20 cellular contexts compared by ENCODE assay signal in the genomic region with DNA sequence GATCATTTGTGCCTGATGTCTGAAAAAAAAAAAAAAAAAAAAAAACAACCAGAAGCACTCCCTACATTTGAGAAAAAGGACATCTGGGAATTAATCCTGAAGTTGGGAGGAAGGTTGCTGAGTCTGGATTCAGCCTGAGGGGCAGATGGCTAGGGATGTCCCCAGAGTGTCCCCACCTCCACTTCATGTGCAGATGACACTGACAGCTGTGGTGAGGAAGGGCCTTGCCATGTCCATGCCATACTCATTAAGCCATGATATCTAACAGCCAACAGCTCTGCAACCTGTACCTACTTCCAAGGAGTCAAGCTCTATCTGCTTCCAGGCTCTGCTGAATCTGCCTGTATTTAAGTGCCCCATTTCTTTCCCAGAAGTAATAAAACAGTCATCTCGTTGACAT.
"Had no signal": no experiment of that assay in that cellular context is flagged by ENCODE, and none has a peak within 500 bp of the region (broad histone marks: within the 10 kb centered on the region; RNA-seq: fewer than 3 reads in every experiment).

No MANE protein-coding gene starts in this region.

- H3K27ac ChIP-seq: VCaP had no signal

- H3K27me3 ChIP-seq: MG63 had no signal

- H3K4me3 ChIP-seq: MG63 had no signal

- DNase-seq: activated CD4-positive, alpha-beta memory T cell treated with anti-CD3 and anti-CD28 coated beads, Interleukin-2, amount 10 ng/mL, durations not matched to agents 7 days and 5 days; activated CD4-positive, alpha-beta T cell treated with anti-CD3 and anti-CD28 coated beads for 36 hours; activated CD4-positive, alpha-beta T cell treated with anti-CD3 and anti-CD28 coated beads, Interleukin-2, amount 50 U/mL, for 1 hour; activated CD8-positive, alpha-beta memory T cell treated with anti-CD3 and anti-CD28 coated beads, Interleukin-2, amount 50 U/mL, for 4 hours; activated gamma-delta T cell treated with Interleukin-2 at 50 U/mL for 16 hours; activated naive CD4-positive, alpha-beta T cell treated with anti-CD3 and anti-CD28 coated beads, Interleukin-2, amount 10 ng/mL, durations not matched to agents 7 days and 5 days; activated naive CD8-positive, alpha-beta T cell treated with anti-CD3 and anti-CD28 coated beads for 36 hours; activated T-cell treated with anti-CD3 and anti-CD28 coated beads, Interleukin-2, amount 50 U/mL, for 72 hours; anterior cingulate cortex; MG63; MV-4-11; NCI-H1092 treated with DMSO at 0.1 percent for 48 hours; NCI-H1417 treated with DMSO at 0.1 percent for 48 hours; NCI-H187; NCI-H2081 treated with DMSO at 0.1 percent for 48 hours; NCI-H226; NCI-H69; SIG-M5; T-helper 1 cell had no signal
